Comparison of ENCODE assay signal across 13 cellular contexts in the genomic region with DNA sequence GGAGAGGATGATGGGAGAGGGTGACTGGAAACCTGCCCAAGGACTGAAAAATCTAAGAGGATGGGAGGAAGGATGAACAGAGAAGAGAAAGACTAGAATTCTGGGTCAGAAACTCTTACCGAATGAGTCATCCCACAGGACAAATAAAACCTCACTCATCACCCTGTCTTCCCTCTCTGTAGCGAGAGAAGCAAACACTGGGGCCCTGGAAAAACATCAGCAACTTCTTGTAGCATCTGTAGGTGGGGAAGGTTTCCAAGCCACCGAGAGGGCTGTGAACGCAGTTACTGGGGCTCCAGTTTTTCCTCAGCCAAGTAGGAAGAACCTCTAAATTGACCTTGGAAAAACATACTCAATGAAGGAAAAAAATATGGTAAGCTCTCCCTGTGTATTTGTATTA.
DNase-seq lines count a peak whose midpoint lies in the region; ATAC-seq and TF ChIP-seq lines count a peak whose summit lies in the region.
"Had no signal": no experiment of that assay in that cellular context is flagged by ENCODE, and none has a peak within 500 bp of the region (broad histone marks: within the 10 kb centered on the region; RNA-seq: fewer than 3 reads in every experiment).

No MANE protein-coding gene starts in this region.

- no peaks in the 10 kb centered on the region for H3K9me3 ChIP-seq in gastrocnemius medialis

- no peaks in the 10 kb centered on the region for H3K36me3 ChIP-seq in gastrocnemius medialis

- ATAC-seq in gastrocnemius medialis (peak; percentile 34 to 47), HG03460 (IDR thresholded peaks at IDR 0.05; ENCODE audit: unreplicated experiment) (no peak), GM21717 (IDR thresholded peaks at IDR 0.05; ENCODE audit: unreplicated experiment) (no peak)
- ATAC-seq: Panc1 had no signal

- DNase-seq in EH (ENCODE audit: low read depth) (peak; percentile 74), NCI-H446 (lab: John Stamatoyannopoulos, UW) (peak; percentile 85 to 86), fibroblast of the aortic adventitia (ENCODE audit: low read depth) (peak; percentile 43), gastrocnemius medialis (peak in 1 of 2 donors; percentile 6), HT-29 (ENCODE audit: low spot score) (no peak), occipital lobe (lab: John Stamatoyannopoulos, UW) (no peak)
- DNase-seq: activated naive CD8-positive, alpha-beta T cell treated with anti-CD3 and anti-CD28 coated beads, Interleukin-2, amount 10 ng/mL, durations not matched to agents 7 days and 5 days; foreskin melanocyte; stimulated activated CD4-positive, alpha-beta T cell treated with anti-CD3 and anti-CD28 coated beads, Interleukin-2, amount 100 ng/mL, for 24 hours; trophoblast cell had no signal

- TF ChIP-seq CTCF in fibroblast of the aortic adventitia (IDR thresholded peaks at IDR 0.05; ENCODE audit: insufficient read depth, low read length) (no peak), gastrocnemius medialis (IDR thresholded peaks at IDR 0.05 in 4 of 5, conservative IDR thresholded peaks at IDR 0.05 in 1 of 5) (no peak)

- H3K4me3 ChIP-seq in fibroblast of the aortic adventitia (ENCODE audit: low read depth, low read length) (no peak overlapping the region), gastrocnemius medialis (no peak overlapping the region)

- H3K4me1 ChIP-seq in gastrocnemius medialis: no peaks in the 10 kb centered on the region

- peak overlapping the region; percentile 27 to 51 (median 37) for H3K27ac ChIP-seq in gastrocnemius medialis

- in situ Hi-C loops in gastrocnemius medialis (cut with MboI; ENCODE audit: low sequenced_read_pairs in 4 of 4): loop anchor here in 2 of 4 donors (25.0 kb wide), 2 partner anchors 184 to 1666 kb away; partner anchors contain the start of gene TPRG1 (in 1 of the 2)

- TF ChIP-seq POLR2A in gastrocnemius medialis (IDR thresholded peaks at IDR 0.05): no peak

- intact Hi-C loops in gastrocnemius medialis (cut with DNase I; ENCODE audit: low total_unique reads): no loop called here

- no peaks in the 10 kb centered on the region for H3K27me3 ChIP-seq in gastrocnemius medialis

Comparison
In these comparisons a context has a peak if more than half of its experiments do, and no peak if none do; other contexts are left out.
1. DNase-seq: peak in EH (single experiment), NCI-H446 (2 of 2) and fibroblast of the aortic adventitia (single experiment); none in HT-29 (single experiment) and occipital lobe (single experiment).
2. ATAC-seq: peak in gastrocnemius medialis (2 of 2); none in HG03460 (single experiment) and GM21717 (single experiment).